ENCODE assay signal across 10 cellular contexts in the genomic region with DNA sequence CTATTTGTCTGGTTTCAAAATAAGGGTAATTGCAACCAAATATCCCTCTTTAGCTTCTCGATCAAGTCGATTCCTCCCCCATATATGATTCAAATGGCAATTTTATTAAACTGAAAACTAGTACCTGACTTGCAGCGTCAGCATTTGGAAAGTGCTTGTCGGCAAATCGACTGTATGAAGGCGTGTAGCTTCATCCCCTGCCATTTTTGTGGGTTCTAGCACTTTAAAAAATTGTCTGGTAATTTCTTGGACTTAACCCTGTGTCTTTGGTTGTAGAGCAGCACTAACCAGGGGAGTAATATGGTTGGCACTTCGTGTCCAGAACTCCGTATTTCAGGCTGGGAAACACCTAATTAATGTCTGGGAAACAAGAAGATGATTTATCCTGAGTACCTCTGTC. TPM values are rescaled to one million over a fixed set of nuclear protein-coding genes. Genes with fewer than 3 reads are reported as not detected.
DNase-seq lines count a peak whose midpoint lies in the region.
"Had no signal": no experiment of that assay in that cellular context is flagged by ENCODE, and none has a peak within 500 bp of the region (broad histone marks: within the 10 kb centered on the region; RNA-seq: fewer than 3 reads in every experiment).

No MANE protein-coding gene starts in this region.

- H3K9ac ChIP-seq in HUES6 (ENCODE audit: low read length) (peak overlapping the region; percentile 72), mesendoderm (ENCODE audit: low read length) (peak overlapping the region; percentile 87)

- H2BK15ac ChIP-seq in mesendoderm (replicated peaks; ENCODE audit: low read depth) = peak overlapping the region; percentile 74

- H3K4me3 ChIP-seq in HUES6 (ENCODE audit: low read depth, low read length) = peak overlapping the region; percentile 98
- peak overlapping the region; percentile 48 for H3K4me3 ChIP-seq in mesendoderm (ENCODE audit: low read length)

- no peak overlapping the region for H4K8ac ChIP-seq in mesendoderm (ENCODE audit: low read depth, low read length)

- H3K79me1 ChIP-seq in mesendoderm (ENCODE audit: low read length) = peaks cover 2% of the 10 kb centered on the region

- no peak overlapping the region for H4K5ac ChIP-seq in mesendoderm (ENCODE audit: low read length)

- no peak overlapping the region for H2AK5ac ChIP-seq in mesendoderm (ENCODE audit: low read length)

- H2BK5ac ChIP-seq in mesendoderm (ENCODE audit: low read length) = no peak overlapping the region

- H3K27me3 ChIP-seq in HUES6 (ENCODE audit: control insufficient read depth, insufficient read depth, low read length) (peaks cover 24% of the 10 kb centered on the region), mesendoderm (ENCODE audit: insufficient read depth, low read length, poor library complexity) (no peaks in the 10 kb centered on the region)

- H3K9me3 ChIP-seq in HUES6 (ENCODE audit: control insufficient read depth, insufficient read depth, low read depth, low read length) = 0 out of 2 replicates have a peak, but pooled peaks cover 1% of the 10 kb centered on the region

- DNase-seq in A172 (ENCODE audit: low spot score) (peak; percentile 14), caudate nucleus (lab: John Stamatoyannopoulos, UW) (peak in 9 of 61 donors; percentile 4 to 52 (median 20)), mesendoderm (no peak), kidney glomerular epithelial cell (lab: John Stamatoyannopoulos, UW) (no peak), NOMO-1 treated with DMSO at 0.1 percent for 48 hours (lab: John Stamatoyannopoulos, UW; ENCODE audit: unreplicated experiment) (no peak), germinal center (ENCODE audit: low spot score) (no peak), inferior parietal cortex (ENCODE audit: extremely low spot score) (no peak)
- DNase-seq: DMS 273 treated with DMSO at 0.1 percent for 48 hours had no signal

- H3K4me2 ChIP-seq in mesendoderm (ENCODE audit: low read length) = peak overlapping the region; percentile 64

- H3K4me1 ChIP-seq in HUES6 (ENCODE audit: control insufficient read depth, insufficient read depth, low read length) (peaks cover 6% of the 10 kb centered on the region), mesendoderm (ENCODE audit: control insufficient read depth, low read depth, low read length) (peaks cover 2% of the 10 kb centered on the region)

- H3K36me3 ChIP-seq in HUES6 (ENCODE audit: control insufficient read depth, insufficient read depth, low read length) = no peaks in the 10 kb centered on the region; the same call in 1 of the 2 replicates
- H3K36me3 ChIP-seq in mesendoderm (ENCODE audit: control insufficient read depth, insufficient read depth, low read length) = no peaks in the 10 kb centered on the region

- H3K79me2 ChIP-seq in mesendoderm (ENCODE audit: control insufficient read depth, insufficient read depth, low read length) = no peaks in the 10 kb centered on the region

- no CpG with 5 or more reads among the region's 8 CpGs for WGBS in mesendoderm (ENCODE audit: extremely low coverage, insufficient coverage, low lambda C conversion rate)

- H3K27ac ChIP-seq in HUES6 (ENCODE audit: low read depth, low read length) (no peak overlapping the region), caudate nucleus (ENCODE audit: low read depth, low read length) (peak overlapping the region; percentile 73), mesendoderm (ENCODE audit: low read depth, low read length) (no peak overlapping the region)

- H2BK120ac ChIP-seq in mesendoderm (ENCODE audit: low read depth, low read length) = no peak overlapping the region

- no peak overlapping the region for H3K18ac ChIP-seq in mesendoderm (ENCODE audit: low read length)

- no peak overlapping the region for H3K23ac ChIP-seq in mesendoderm (ENCODE audit: low read length)

- peak overlapping the region; percentile 52 for H3K4ac ChIP-seq in mesendoderm (ENCODE audit: low read depth, low read length)

- H3K56ac ChIP-seq in mesendoderm (ENCODE audit: low read length) = peak overlapping the region; percentile 81

RNA-seq across cellular contexts. Expression of gene MME, which starts 0.6 kb away (rescaled TPM):
- 77.8 and 134 TPM in 2 replicates for total RNA-seq in A172 (2014; rRNA removed; shearing (Covaris generic))
- polyA plus RNA-seq in mesendoderm (2013, experiment 1 of 2) = 16.9 TPM
- 15.7 TPM for polyA plus RNA-seq in mesendoderm (2013, experiment 2 of 2)
- total RNA-seq: T-helper 2 cell treated with Interferon-gamma antibody and Interleukin-4, amounts not matched to agents 100 ng/mL and 5 ng/mL, for 36 hours had no signal
